In genomic region chr15:85424154-85424553, GRCh38 we compare ENCODE assay signal across 18 cellular contexts. TPM values are rescaled to one million over a fixed set of nuclear protein-coding genes. Genes with fewer than 3 reads are reported as not detected.
A peak's percentile ranks its signal among the peaks of the same experiment; 100 is the strongest.
DNase-seq lines count a peak whose midpoint lies in the region; ATAC-seq, FAIRE-seq and TF ChIP-seq lines count a peak whose summit lies in the region.
"Had no signal": no experiment of that assay in that cellular context is flagged by ENCODE, and none has a peak within 500 bp of the region (broad histone marks: within the 10 kb centered on the region; RNA-seq: fewer than 3 reads in every experiment).

No MANE protein-coding gene starts in this region.

- H3K36me3 Mint-ChIP-seq in nephron progenitor cell (ENCODE audit: low read depth) = peaks cover 67% of the 10 kb centered on the region

- peak overlapping the region; percentile 2 for H3K27ac ChIP-seq in left ventricle myocardium inferior (replicated peaks)

- H3K9me3 Mint-ChIP-seq in nephron progenitor cell = peaks cover 30% of the 10 kb centered on the region
- H3K9me3 Mint-ChIP-seq: CD8-positive, alpha-beta memory T cell had no signal

- H3K27ac Mint-ChIP-seq in nephron progenitor cell = peak overlapping the region; percentile 24

- TF ChIP-seq CTCF in left ventricle myocardium inferior (IDR thresholded peaks at IDR 0.05; ENCODE audit: borderline replicate concordance) (no peak), nephron progenitor cell (IDR thresholded peaks at IDR 0.05) (no peak)

- H3K4me1 ChIP-seq in left ventricle myocardium inferior = peaks cover 95% of the 10 kb centered on the region

- no peaks in the 10 kb centered on the region for H3K27me3 ChIP-seq in left ventricle myocardium inferior (ENCODE audit: low read depth)

- H3K27me3 Mint-ChIP-seq in nephron progenitor cell (ENCODE audit: low read depth, poor library complexity) = no peaks in the 10 kb centered on the region
- H3K27me3 Mint-ChIP-seq: CD8-positive, alpha-beta memory T cell had no signal

- no peak overlapping the region for H3K4me3 ChIP-seq in left ventricle myocardium inferior
- H3K4me3 ChIP-seq: GM12878 had no signal

- H3K9me3 ChIP-seq in left ventricle myocardium inferior (replicated peaks) = no peaks in the 10 kb centered on the region

- intact Hi-C loops in left ventricle myocardium inferior (cut with micrococcal nuclease) (no loop called here), Right ventricle myocardium superior (cut with DNase I) (no loop called here)

- DNase-seq in left ventricle myocardium inferior (no peak), Right ventricle myocardium superior (no peak), GM18507 (ENCODE audit: extremely low spot score, insufficient read length, low read depth) (no peak), nephron progenitor cell (no peak), HUDEP-2 (lab: John Stamatoyannopoulos, UW; ENCODE audit: unreplicated experiment in 76 of 76) (no peak), H4 (ENCODE audit: low spot score) (no peak)
- DNase-seq: 8988T; C1 segment of cervical spinal cord; CD8-positive, alpha-beta memory T cell; DMS 273 treated with DMSO at 0.1 percent for 48 hours; DMS79; EL; GDM1; GOT3; H7; HCEC 1CT had no signal

- peak; percentile 12 for FAIRE-seq in GM18507 (lab: Jason Lieb, UNC)
- FAIRE-seq: GM12878 had no signal

- no peaks in the 10 kb centered on the region for H3K36me3 ChIP-seq in left ventricle myocardium inferior

- ATAC-seq in Right ventricle myocardium superior (ENCODE audit: poor library complexity) (no peak), HG02571 (IDR thresholded peaks at IDR 0.05; ENCODE audit: unreplicated experiment) (no peak)
- ATAC-seq: GM12878 had no signal

- H3K4me1 Mint-ChIP-seq in nephron progenitor cell = peaks cover 12% of the 10 kb centered on the region

- H3K4me3 Mint-ChIP-seq in nephron progenitor cell = no peak overlapping the region

RNA-seq across cellular contexts. Expression of gene AKAP13, which starts 43.8 kb away (rescaled TPM):
- 331 TPM for total RNA-seq in left ventricle myocardium inferior
- 322 TPM for total RNA-seq in Right ventricle myocardium superior
- 13.8 and 16.6 TPM in 2 replicates for total RNA-seq in H4 (2014; rRNA removed; shearing (Covaris generic))

Comparison
In these comparisons a context has a peak if more than half of its experiments do, and no peak if none do; other contexts are left out.
1. RNA of gene AKAP13, which starts 43.8 kb away (total RNA-seq): 331 TPM in left ventricle myocardium inferior (single experiment) and 322 TPM in Right ventricle myocardium superior (single experiment); 13.8 to 16.6 TPM in H4; every median in the first group is over 10 times any median in the second.